In genomic region chr10:9301148-9301547, GRCh38 we compare ENCODE assay signal across 1 cellular context.
TF ChIP-seq lines count a peak whose summit lies in the region.

No MANE protein-coding gene starts in this region.

TF ChIP-seq in IMR-90, 13 proteins besides CTCF, POLR2A, EP300 and RAD21:
- TF ChIP-seq USF2 (IDR thresholded peaks at IDR 0.05; ENCODE audit: low read depth, low read length) (no peak), MXI1 (IDR thresholded peaks at IDR 0.05; ENCODE audit: borderline replicate concordance, low read depth, low read length) (no peak), MAZ (IDR thresholded peaks at IDR 0.05; ENCODE audit: borderline replicate concordance, low read depth, low read length) (no peak), ELK1 (IDR thresholded peaks at IDR 0.05; ENCODE audit: borderline replicate concordance, low read depth, low read length) (no peak), NFE2L2 (IDR thresholded peaks at IDR 0.05; ENCODE audit: low read depth, low read length) (no peak), BHLHE40 (IDR thresholded peaks at IDR 0.05; ENCODE audit: low read depth, low read length) (no peak), FOS (IDR thresholded peaks at IDR 0.05; ENCODE audit: low read depth, low read length) (no peak), SMC3 (IDR thresholded peaks at IDR 0.05; ENCODE audit: low read depth, low read length) (peak; percentile 15; the same call in 1 of the 2 replicates)
